In the genomic region with DNA sequence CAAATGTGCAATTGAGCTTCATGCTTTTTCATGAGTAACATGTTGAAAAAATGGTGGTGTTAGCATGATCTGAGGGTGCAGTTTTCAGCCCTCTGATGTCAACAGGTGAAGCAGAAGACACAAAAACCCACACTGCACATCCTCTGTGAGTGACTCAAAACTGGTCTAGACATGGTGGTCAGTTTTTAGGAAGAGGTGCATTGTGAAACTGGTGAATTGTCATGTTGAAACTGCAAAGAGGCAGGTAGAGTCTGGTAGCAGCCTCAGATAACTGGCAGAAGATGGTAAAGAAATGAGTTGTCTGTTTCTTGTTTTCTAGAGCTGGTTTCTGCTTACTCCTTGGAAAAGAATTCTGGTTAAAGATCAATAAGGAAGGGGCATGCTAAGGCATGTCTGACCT, we compare ENCODE assay signal across 9 cellular contexts.
DNase-seq lines count a peak whose midpoint lies in the region; ATAC-seq, FAIRE-seq and TF ChIP-seq lines count a peak whose summit lies in the region.
"Had no signal": no experiment of that assay in that cellular context is flagged by ENCODE, and none has a peak within 500 bp of the region (broad histone marks: within the 10 kb centered on the region; RNA-seq: fewer than 3 reads in every experiment).

No MANE protein-coding gene starts in this region.

- H3K23me2 ChIP-seq in H9 (ENCODE audit: insufficient read length, low read depth, low read length, poor library complexity, severe bottlenecking): no peaks in the 10 kb centered on the region

- H3K27ac Mint-ChIP-seq in H9: no peak overlapping the region

- no peak overlapping the region for H3K4me2 ChIP-seq in H9 (ENCODE audit: insufficient read depth, insufficient read length, low read length)

- H3K4me1 ChIP-seq in right cardiac atrium (ENCODE audit: control insufficient read depth, insufficient read depth, low read length) (no peaks in the 10 kb centered on the region), H9 (ENCODE audit: insufficient read depth, low read length) (no peaks in the 10 kb centered on the region)

- no peak overlapping the region for H3K56ac ChIP-seq in H9 (ENCODE audit: insufficient read length, low read depth, low read length)

- no peaks in the 10 kb centered on the region for H3K79me2 ChIP-seq in H9 (ENCODE audit: insufficient read depth, low read length)

- peaks cover 44 to 48% of the 10 kb centered on the region in 2 experiments for H3K9me3 Mint-ChIP-seq in H9

- no peak overlapping the region for H2BK20ac ChIP-seq in H9 (ENCODE audit: low read depth, low read length, poor library complexity, severe bottlenecking)

- H3K18ac ChIP-seq in H9 (ENCODE audit: insufficient read length, low read depth, low read length): no peak overlapping the region

- DNase-seq in bronchial epithelial cell (ENCODE audit: low read depth) (peak; percentile 100), cortex of kidney (lab: John Stamatoyannopoulos, UW) (no peak), right cardiac atrium (no peak), H9 (no peak), SHP77 treated with DMSO at 0.1 percent for 48 hours (lab: John Stamatoyannopoulos, UW) (no peak)
- DNase-seq: activated CD4-positive, CD25-positive, alpha-beta regulatory T cell had no signal

- H3T11ph ChIP-seq in H9 (ENCODE audit: low read length): no peak overlapping the region

- H2AFZ ChIP-seq in H9 (ENCODE audit: low read length): no peak overlapping the region

- H4K5ac ChIP-seq in H9 (ENCODE audit: insufficient read length, low read depth, low read length): no peak overlapping the region

- no peaks in the 10 kb centered on the region for H3K79me1 ChIP-seq in H9 (ENCODE audit: insufficient read depth, low read depth, low read length, poor library complexity, severe bottlenecking)

- no peak overlapping the region for H4K91ac ChIP-seq in H9 (ENCODE audit: insufficient read length, low read depth, low read length)

- intact Hi-C loops in right cardiac atrium (cut with DNase I): no loop called here

- FAIRE-seq in bronchial epithelial cell (lab: Jason Lieb, UNC): no peak

- H3K14ac ChIP-seq in H9 (ENCODE audit: insufficient read depth, low read length): no peak overlapping the region

- no peaks in the 10 kb centered on the region for H3K9me3 ChIP-seq in right cardiac atrium (ENCODE audit: control insufficient read depth, low read length)
- H3K9me3 ChIP-seq in H9 (ENCODE audit: control insufficient read depth, low read depth, low read length): peaks cover 5% of the 10 kb centered on the region

- H3K4me3 ChIP-seq in bronchial epithelial cell (ENCODE audit: low read depth, low read length) (no peak overlapping the region), right cardiac atrium (ENCODE audit: low read length) (no peak overlapping the region)

- H2BK5ac ChIP-seq in H9 (ENCODE audit: insufficient read length, low read length): no peak overlapping the region

- H3K4me3 Mint-ChIP-seq in H9: no peak overlapping the region

- no peaks in the 10 kb centered on the region for H3K36me3 ChIP-seq in bronchial epithelial cell (ENCODE audit: control insufficient read depth, insufficient read depth, low read length)

- H3K23ac ChIP-seq in H9 (ENCODE audit: insufficient read length, low read depth, low read length): no peak overlapping the region

- no peak overlapping the region for H2BK120ac ChIP-seq in H9 (ENCODE audit: low read depth, low read length, poor library complexity, severe bottlenecking)

- no peak overlapping the region for H3K9ac ChIP-seq in H9 (ENCODE audit: extremely low read depth, insufficient read length, low read length)

- no peak overlapping the region for H4K8ac ChIP-seq in H9 (replicated peaks; ENCODE audit: insufficient read length, low read depth, low read length)

- ATAC-seq in GM18519 (IDR thresholded peaks at IDR 0.05; ENCODE audit: low FRiP score, unreplicated experiment) (peak; percentile 100), GM21390 (IDR thresholded peaks at IDR 0.05; ENCODE audit: unreplicated experiment) (peak; percentile 100), HG03280 (IDR thresholded peaks at IDR 0.05; ENCODE audit: unreplicated experiment) (peak; percentile 98), right cardiac atrium (no peak)

- H2BK12ac ChIP-seq in H9 (ENCODE audit: insufficient read length, low read depth, low read length): no peak overlapping the region

- H2AK5ac ChIP-seq in H9 (ENCODE audit: insufficient read length, low read length): no peak overlapping the region

- no peak overlapping the region for H3K27ac ChIP-seq in right cardiac atrium (ENCODE audit: low read length)
- no peak overlapping the region for H3K27ac ChIP-seq in H9 (ENCODE audit: insufficient read length, low read depth, low read length)

- H2BK15ac ChIP-seq in H9 (ENCODE audit: low read depth, low read length): no peak overlapping the region

- H4K20me1 ChIP-seq in H9 (ENCODE audit: control insufficient read depth, insufficient read depth, insufficient read length): no peaks in the 10 kb centered on the region

- H3K4me1 Mint-ChIP-seq in H9: peaks cover 4% of the 10 kb centered on the region in 2 experiments; a peak in 3 of 4 replicates

- H3K27me3 ChIP-seq in bronchial epithelial cell (ENCODE audit: control insufficient read depth, insufficient read depth, low read length) (no peaks in the 10 kb centered on the region), right cardiac atrium (ENCODE audit: control insufficient read depth, insufficient read depth) (no peaks in the 10 kb centered on the region), H9 (ENCODE audit: insufficient read depth, low read length) (no peaks in the 10 kb centered on the region)

- TF ChIP-seq CTCF in bronchial epithelial cell (IDR thresholded peaks at IDR 0.05; ENCODE audit: insufficient read depth, low read length, severe bottlenecking): no peak
- TF ChIP-seq CTCF in H9 (conservative IDR thresholded peaks at IDR 0.05): no peak

- no peak overlapping the region for H3K4ac ChIP-seq in H9 (ENCODE audit: low read depth, low read length)

- H3K36me3 Mint-ChIP-seq in H9 (ENCODE audit: insufficient read depth in 1 of 3, low read depth in 3 of 3): peaks cover 25 to 54% (median 41%) of the 10 kb centered on the region in 3 experiments

- no peaks in the 10 kb centered on the region; the same call in none of the 2 replicates for H3K27me3 Mint-ChIP-seq in H9 (ENCODE audit: low read depth)

Comparison
In these comparisons a context has a peak if more than half of its experiments do, and no peak if none do; other contexts are left out.
1. ATAC-seq: peak in GM18519 (single experiment), GM21390 (single experiment) and HG03280 (single experiment); none in right cardiac atrium (0 of 2).